25 cellular contexts compared by ENCODE assay signal in the genomic region with DNA sequence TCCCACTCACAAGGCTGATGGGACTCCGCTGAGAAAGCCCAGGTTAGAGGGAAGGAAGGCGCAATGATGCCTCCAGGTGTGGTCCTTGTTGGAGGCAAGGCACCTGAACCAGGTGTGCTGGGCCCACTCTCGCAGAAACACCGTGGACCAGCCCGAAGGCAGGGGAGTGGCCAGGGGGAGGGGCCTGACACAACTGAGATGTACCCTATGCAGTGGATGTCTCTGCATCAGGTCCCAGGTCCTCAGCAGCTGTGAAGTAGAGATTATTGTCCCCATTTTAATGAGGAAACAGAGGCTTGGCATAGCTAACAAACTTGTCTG. TPM values are rescaled to one million over a fixed set of nuclear protein-coding genes. Genes with fewer than 3 reads are reported as not detected.
"Had no signal": no experiment of that assay in that cellular context is flagged by ENCODE, and none has a peak within 500 bp of the region (broad histone marks: within the 10 kb centered on the region; RNA-seq: fewer than 3 reads in every experiment).

No MANE protein-coding gene starts in this region.

- H3K9me3 ChIP-seq: MG63 had no signal

- H3K27ac ChIP-seq: brain microvascular endothelial cell, cardiac muscle cell, PC-9 had no signal

- H3K27me3 ChIP-seq: brain microvascular endothelial cell, cardiac muscle cell, MG63 had no signal

- DNase-seq: activated CD4-positive, alpha-beta T cell treated with anti-CD3 and anti-CD28 coated beads for 48 hours; activated CD4-positive, alpha-beta T cell treated with anti-CD3 and anti-CD28 coated beads, Interleukin-2, amount 50 U/mL, for 4 hours; activated CD4-positive, CD25-positive, alpha-beta regulatory T cell treated with anti-CD3 and anti-CD28 coated beads, Interleukin-2, amount 50 U/mL, for 72 hours; activated CD8-positive, alpha-beta memory T cell treated with anti-CD3 and anti-CD28 coated beads, Interleukin-2, amount 50 U/mL, for 48 hours; activated CD8-positive, alpha-beta T cell treated with anti-CD3 and anti-CD28 coated beads, Interleukin-2, amount 10 ng/mL, durations not matched to agents 7 days and 5 days; activated gamma-delta T cell; activated naive CD4-positive, alpha-beta T cell treated with anti-CD3 and anti-CD28 coated beads for 36 hours; activated T-cell treated with anti-CD3 and anti-CD28 coated beads, Interleukin-2, amount 50 U/mL, for 1 hour; amygdala; brain microvascular endothelial cell; cerebellar nuclear complex; MG63; MV-4-11; NCI-H1092 treated with DMSO at 0.1 percent for 48 hours; NCI-H1436 treated with DMSO at 0.1 percent for 48 hours; NCI-H187; NCI-H2081; NCI-H510A treated with DMSO at 0.1 percent for 48 hours; NCI-H69; PC-9; SHP77 treated with DMSO at 0.1 percent for 48 hours had no signal

- ATAC-seq: activated CD8-positive, alpha-beta T cell treated with anti-CD3 and anti-CD28 coated beads, Interleukin-2, amount 10 ng/mL, durations not matched to agents 7 days and 5 days; WTC11 had no signal

- H3K4me2 ChIP-seq: PC-9 had no signal

- H2AFZ ChIP-seq: PC-9 had no signal

- H3K4me3 ChIP-seq: cardiac muscle cell, MG63, PC-9 had no signal

RNA-seq across cellular contexts. Expression of a gene that starts 32.0 kb away (rescaled TPM):
- total RNA-seq: activated CD8-positive, alpha-beta T cell treated with anti-CD3 and anti-CD28 coated beads, Interleukin-2, amount 10 ng/mL, durations not matched to agents 7 days and 5 days; activated naive CD4-positive, alpha-beta T cell treated with anti-CD3 and anti-CD28 coated beads for 36 hours; activated T-helper 1 cell treated with anti-CD3 and anti-CD28 coated beads, Interleukin-12 subunit alpha, Interleukin-12 subunit beta, Interleukin-2, Interleukin-4 antibody, amounts not matched to agents 30 ng/mL and 10 ng/mL and 1 ng/mL, durations not matched to agents 14 hours and 24 hours and 36 hours; PC-9; SK-MEL-5; WTC11 had no signal

RNA-seq across cellular contexts. Expression of a gene that starts 51.6 kb away (rescaled TPM):
- total RNA-seq: activated CD8-positive, alpha-beta T cell treated with anti-CD3 and anti-CD28 coated beads, Interleukin-2, amount 10 ng/mL, durations not matched to agents 7 days and 5 days; activated naive CD4-positive, alpha-beta T cell treated with anti-CD3 and anti-CD28 coated beads for 36 hours; activated T-helper 1 cell treated with anti-CD3 and anti-CD28 coated beads, Interleukin-12 subunit alpha, Interleukin-12 subunit beta, Interleukin-2, Interleukin-4 antibody, amounts not matched to agents 30 ng/mL and 10 ng/mL and 1 ng/mL, durations not matched to agents 14 hours and 24 hours and 36 hours; PC-9; SK-MEL-5; WTC11 had no signal
- polyA plus RNA-seq: cardiac muscle cell had no signal
